ENCODE assay signal across 10 cellular contexts in genomic region chr2:9311488-9311887, GRCh38.
A peak's percentile ranks its signal among the peaks of the same experiment; 100 is the strongest.
DNase-seq lines count a peak whose midpoint lies in the region; ATAC-seq and TF ChIP-seq lines count a peak whose summit lies in the region.
"Had no signal": no experiment of that assay in that cellular context is flagged by ENCODE, and none has a peak within 500 bp of the region (broad histone marks: within the 10 kb centered on the region; RNA-seq: fewer than 3 reads in every experiment).

No MANE protein-coding gene starts in this region.

- CTCF ChIA-PET in Panc1 (lab: Charles Lee): interaction anchor here (0.7 kb wide), 1 partner anchor 21 kb away, joined by 5 read pairs; no protein-coding TSS in a partner anchor

- in situ Hi-C loops in Panc1 (cut with HindIII; ENCODE audit: low pct_unique_long_range_greater_than_20kb, low sequenced_read_pairs): no loop called here

- no peak for DNase-seq in Panc1 (ENCODE audit: low read depth, low spot score)
- peak; percentile 49 for DNase-seq in epidermal melanocyte (ENCODE audit: insufficient read length, low spot score)
- peak; percentile 13 for DNase-seq in midbrain (lab: John Stamatoyannopoulos, UW)
- no peak for DNase-seq in vagina (ENCODE audit: extremely low spot score in 2 of 2)
- no peak for DNase-seq in stimulated activated CD8-positive, alpha-beta memory T cell treated with anti-CD3 and anti-CD28 coated beads, Interleukin-4, amount 100 ng/mL, for 48 hours
- DNase-seq in NCI-H1694 (lab: John Stamatoyannopoulos, UW): no peak
- DNase-seq in type B pancreatic cell (ENCODE audit: extremely low spot score, unreplicated experiment): no peak
- DNase-seq: NCI-H2029; stimulated activated naive CD8-positive, alpha-beta T cell treated with anti-CD3 and anti-CD28 coated beads, Interleukin-15, Interleukin-2, amounts not matched to agents 100 U/mL and 50 U/mL, for 24 hours; WERI-Rb-1 had no signal

- no peaks in the 10 kb centered on the region for H3K9me3 ChIP-seq in Panc1 (ENCODE audit: control insufficient read depth, insufficient read depth, low read depth, low read length)
- H3K9me3 ChIP-seq in vagina: no peaks in the 10 kb centered on the region

- H3K9me3 Mint-ChIP-seq in type B pancreatic cell: no peaks in the 10 kb centered on the region

- peaks cover 33% of the 10 kb centered on the region for H3K4me1 Mint-ChIP-seq in type B pancreatic cell (ENCODE audit: unreplicated experiment)

- no TSS peak for BruUV-seq in Panc1 (replicated peaks; lab: Mats Ljungman, UMichigan)

- no peak overlapping the region for H3K4me3 Mint-ChIP-seq in type B pancreatic cell

- H3K36me3 ChIP-seq in Panc1 (ENCODE audit: control insufficient read depth, insufficient read depth, low read length) (no peaks in the 10 kb centered on the region), vagina (no peaks in the 10 kb centered on the region)

- ATAC-seq in Panc1: no peak
- ATAC-seq: stimulated activated naive CD8-positive, alpha-beta T cell treated with anti-CD3 and anti-CD28 coated beads, Interleukin-15, Interleukin-2, amounts not matched to agents 100 U/mL and 50 U/mL, for 24 hours had no signal

- POLR2A ChIA-PET in Panc1 (lab: Charles Lee): no interaction called here

- intact Hi-C loops in Panc1 (cut with micrococcal nuclease; ENCODE audit: unreplicated experiment): no loop called here
- intact Hi-C loops in vagina (cut with DNase I): loop anchor here (10.0 kb wide), 2 partner anchors 47 to 107 kb away; partner anchors contain the start of gene ASAP2

- no peak for TF ChIP-seq POLR2A in vagina (IDR thresholded peaks at IDR 0.05)

- H3K4me3 ChIP-seq in Panc1 (ENCODE audit: low read depth in 2 of 2, low read length in 2 of 2): no peak overlapping the region
- no peak overlapping the region for H3K4me3 ChIP-seq in vagina

- peaks cover 9% of the 10 kb centered on the region for H3K36me3 Mint-ChIP-seq in type B pancreatic cell

- TF ChIP-seq CTCF in Panc1 (IDR thresholded peaks at IDR 0.05): no peak
- TF ChIP-seq CTCF in vagina (IDR thresholded peaks at IDR 0.05): no peak
- no peak for TF ChIP-seq CTCF in type B pancreatic cell (conservative IDR thresholded peaks at IDR 0.05)

- H3K4me1 ChIP-seq in Panc1 (ENCODE audit: control insufficient read depth, insufficient read depth, low read length) (peaks cover 32% of the 10 kb centered on the region), vagina (peaks cover 54% of the 10 kb centered on the region)

- H3K27ac ChIP-seq in Panc1 (ENCODE audit: low read length) (0 out of 2 replicates have a peak overlapping the region, but pooled peaks have one; percentile 15), vagina (peak overlapping the region; percentile 89)
- H3K27ac ChIP-seq: WERI-Rb-1 had no signal

- H3K27ac Mint-ChIP-seq in type B pancreatic cell: no peak overlapping the region

- no peaks in the 10 kb centered on the region for H3K27me3 Mint-ChIP-seq in type B pancreatic cell

- no peaks in the 10 kb centered on the region for H3K27me3 ChIP-seq in Panc1 (ENCODE audit: control insufficient read depth, insufficient read depth, low read length)
- no peaks in the 10 kb centered on the region for H3K27me3 ChIP-seq in vagina

Comparison
In these comparisons a context has a peak if more than half of its experiments do, and no peak if none do; other contexts are left out.
1. DNase-seq: peak in epidermal melanocyte (single experiment) and midbrain (single experiment); none in Panc1 (single experiment), vagina (0 of 2), stimulated activated CD8-positive, alpha-beta memory T cell treated with anti-CD3 and anti-CD28 coated beads, Interleukin-4, amount 100 ng/mL, for 48 hours (single experiment), NCI-H1694 (single experiment) and type B pancreatic cell (single experiment).